In genomic region chr1:55718758-55719671, GRCh38 we compare ENCODE assay signal across 9 cellular contexts.
A peak's percentile ranks its signal among the peaks of the same experiment; 100 is the strongest.
DNase-seq lines count a peak whose midpoint lies in the region; TF ChIP-seq lines count a peak whose summit lies in the region.
"Had no signal": no experiment of that assay in that cellular context is flagged by ENCODE, and none has a peak within 500 bp of the region (broad histone marks: within the 10 kb centered on the region; RNA-seq: fewer than 3 reads in every experiment).

No MANE protein-coding gene starts in this region.

- no peak for TF ChIP-seq CTCF in Caco-2 (IDR thresholded peaks at IDR 0.05; ENCODE audit: insufficient read depth in 1 of 2, low read depth in 1 of 2, low read length in 1 of 2, severe bottlenecking in 1 of 2, unreplicated experiment in 1 of 2)
- TF ChIP-seq CTCF in Peyer's patch (IDR thresholded peaks at IDR 0.05): no peak
- TF ChIP-seq CTCF in parathyroid adenoma (IDR thresholded peaks at IDR 0.05): no peak
- no peak for TF ChIP-seq CTCF in CD14-positive monocyte (IDR thresholded peaks at IDR 0.05)

- POLR2A ChIA-PET in Caco-2 (lab: Charles Lee): interaction anchor here (0.6 kb wide), 1 partner anchor 255 kb away, joined by 3 read pairs; no protein-coding TSS in a partner anchor

- H3K27me3 Mint-ChIP-seq in Caco-2 (ENCODE audit: insufficient read depth, unreplicated experiment) (no peaks in the 10 kb centered on the region), CD14-positive monocyte (ENCODE audit: low read depth in 3 of 3) (peaks cover 3 to 5% (median 4%) of the 10 kb centered on the region in 3 donors)
- peaks cover 8% of the 10 kb centered on the region for H3K27me3 Mint-ChIP-seq in activated T-cell treated with anti-CD3 and anti-CD28 coated beads, Interleukin-2, amount 50 U/mL, for 24 hours

- TF ChIP-seq POLR2A in Peyer's patch (IDR thresholded peaks at IDR 0.05): no peak

- no peaks in the 10 kb centered on the region for H3K79me2 ChIP-seq in parathyroid adenoma

- H3K27ac Mint-ChIP-seq in Caco-2 (ENCODE audit: unreplicated experiment) (no peak overlapping the region), CD14-positive monocyte (no peak overlapping the region)
- no peak overlapping the region for H3K27ac Mint-ChIP-seq in activated T-cell treated with anti-CD3 and anti-CD28 coated beads, Interleukin-2, amount 50 U/mL, for 24 hours

- intact Hi-C loops in Caco-2 (cut with micrococcal nuclease; ENCODE audit: unreplicated experiment) (no loop called here), CD14-positive monocyte (cut with micrococcal nuclease) (no loop called here)

- H3K9ac ChIP-seq in parathyroid adenoma: no peak overlapping the region

- H3K4me1 ChIP-seq in Caco-2 (peaks cover 16% of the 10 kb centered on the region), Peyer's patch (peaks cover 0 to 6% (median 0%) of the 10 kb centered on the region in 4 donors), parathyroid adenoma (no peaks in the 10 kb centered on the region)

- no peaks in the 10 kb centered on the region for H3K27me3 ChIP-seq in Caco-2 (replicated peaks; ENCODE audit: control insufficient read depth, insufficient read depth, low read length)
- no peaks in the 10 kb centered on the region for H3K27me3 ChIP-seq in Peyer's patch
- no peaks in the 10 kb centered on the region for H3K27me3 ChIP-seq in parathyroid adenoma (ENCODE audit: control insufficient read depth, insufficient read depth, low read length)

- H3K36me3 ChIP-seq in Caco-2 (ENCODE audit: control insufficient read depth, insufficient read depth, low read length): no peaks in the 10 kb centered on the region
- no peaks in the 10 kb centered on the region for H3K36me3 ChIP-seq in Peyer's patch
- no peaks in the 10 kb centered on the region for H3K36me3 ChIP-seq in parathyroid adenoma (ENCODE audit: control insufficient read depth, insufficient read depth, low read length)

- H2AFZ ChIP-seq in parathyroid adenoma: no peak overlapping the region

- H3K4me1 Mint-ChIP-seq in Caco-2 (ENCODE audit: low read depth, unreplicated experiment): peaks cover 18% of the 10 kb centered on the region
- no peaks in the 10 kb centered on the region for H3K4me1 Mint-ChIP-seq in CD14-positive monocyte
- no peaks in the 10 kb centered on the region for H3K4me1 Mint-ChIP-seq in activated T-cell treated with anti-CD3 and anti-CD28 coated beads, Interleukin-2, amount 50 U/mL, for 24 hours (ENCODE audit: low read depth)

- DNase-seq in Caco-2 (peak; percentile 25 to 34), Peyer's patch (peak in 2 of 3 donors; percentile 18 to 73), fibroblast of the conjunctiva (ENCODE audit: low read depth) (peak; percentile 100), NCI-H2227 (lab: John Stamatoyannopoulos, UW; ENCODE audit: unreplicated experiment) (no peak), DMS114 treated with DMSO at 0.1 percent for 48 hours (lab: John Stamatoyannopoulos, UW; ENCODE audit: unreplicated experiment) (no peak), CD14-positive monocyte (ENCODE audit: low spot score) (no peak)
- DNase-seq in activated T-cell treated with anti-CD3 and anti-CD28 coated beads, Interleukin-2, amount 50 U/mL, for 24 hours: no peak
- DNase-seq: hypothalamus had no signal

- no peak overlapping the region for H3K4me3 ChIP-seq in Caco-2 (ENCODE audit: low read depth, low read length)
- H3K4me3 ChIP-seq in Peyer's patch: no peak overlapping the region
- no peak overlapping the region for H3K4me3 ChIP-seq in parathyroid adenoma (ENCODE audit: low read depth, low read length)

- H3K36me3 Mint-ChIP-seq in Caco-2 (ENCODE audit: insufficient read depth, unreplicated experiment) (no peaks in the 10 kb centered on the region), CD14-positive monocyte (no peaks in the 10 kb centered on the region)
- H3K36me3 Mint-ChIP-seq in activated T-cell treated with anti-CD3 and anti-CD28 coated beads, Interleukin-2, amount 50 U/mL, for 24 hours (ENCODE audit: low read depth): no peaks in the 10 kb centered on the region

- CTCF ChIA-PET in Caco-2 (lab: Charles Lee): no interaction called here

- no peaks in the 10 kb centered on the region for H3K9me3 ChIP-seq in Caco-2
- H3K9me3 ChIP-seq in Peyer's patch: no peaks in the 10 kb centered on the region
- H3K9me3 ChIP-seq in parathyroid adenoma (ENCODE audit: control insufficient read depth, low read length): no peaks in the 10 kb centered on the region

- no TSS peak for BruUV-seq in Caco-2 (replicated peaks; lab: Mats Ljungman, UMichigan)

- H3K9me3 Mint-ChIP-seq in Caco-2 (ENCODE audit: unreplicated experiment): no peaks in the 10 kb centered on the region
- H3K9me3 Mint-ChIP-seq in CD14-positive monocyte: peaks cover 0 to 2% (median 0%) of the 10 kb centered on the region in 7 donors
- no peaks in the 10 kb centered on the region for H3K9me3 Mint-ChIP-seq in activated T-cell treated with anti-CD3 and anti-CD28 coated beads, Interleukin-2, amount 50 U/mL, for 24 hours

- H3K27ac ChIP-seq in Peyer's patch (peak overlapping the region; percentile 6 to 74 (median 56)), parathyroid adenoma (peak overlapping the region; percentile 39)

- H3K4me2 ChIP-seq in parathyroid adenoma (ENCODE audit: low read length): no peak overlapping the region

- H3K4me3 Mint-ChIP-seq in Caco-2 (ENCODE audit: unreplicated experiment) (no peak overlapping the region), CD14-positive monocyte (no peak overlapping the region)
- H3K4me3 Mint-ChIP-seq in activated T-cell treated with anti-CD3 and anti-CD28 coated beads, Interleukin-2, amount 50 U/mL, for 24 hours: no peak overlapping the region

Comparison
In these comparisons a context has a peak if more than half of its experiments do, and no peak if none do; other contexts are left out.
1. DNase-seq: peak in Caco-2 (2 of 2), Peyer's patch (2 of 3) and fibroblast of the conjunctiva (single experiment); none in NCI-H2227 (single experiment), DMS114 treated with DMSO at 0.1 percent for 48 hours (single experiment), CD14-positive monocyte (single experiment) and activated T-cell treated with anti-CD3 and anti-CD28 coated beads, Interleukin-2, amount 50 U/mL, for 24 hours (single experiment).